Comparison of ENCODE assay signal across 13 cellular contexts in genomic region chr5:131375351-131375750, GRCh38.
DNase-seq lines count a peak whose midpoint lies in the region; ATAC-seq, FAIRE-seq and TF ChIP-seq lines count a peak whose summit lies in the region.
"Had no signal": no experiment of that assay in that cellular context is flagged by ENCODE, and none has a peak within 500 bp of the region (broad histone marks: within the 10 kb centered on the region; RNA-seq: fewer than 3 reads in every experiment).

No MANE protein-coding gene starts in this region.

- no peaks in the 10 kb centered on the region; the same call in 1 of the 2 replicates for H3K9me3 ChIP-seq in K562 (replicated peaks; ENCODE audit: control insufficient read depth, insufficient read depth, low read depth, low read length)
- H3K9me3 ChIP-seq in smooth muscle cell (replicated peaks; ENCODE audit: low read depth): no peaks in the 10 kb centered on the region
- H3K9me3 ChIP-seq: ovary, Peyer's patch, uterus had no signal

- CTCF ChIA-PET in K562 (lab: Yijun Ruan, JAX; ENCODE audit: low intra/inter-chr PET ratio): interaction anchor here (0.7 kb wide), 1 partner anchor 1704 kb away, joined by 5 read pairs; no protein-coding TSS in a partner anchor

- TF ChIP-seq EP300 in K562 (IDR thresholded peaks at IDR 0.05; ENCODE audit: low read length): no peak

- TF ChIP-seq CTCF in K562 (IDR thresholded peaks at IDR 0.05 in 2 of 3, conservative IDR thresholded peaks at IDR 0.05 in 1 of 3; ENCODE audit: insufficient read depth in 2 of 3, low read depth in 1 of 3, low read length in 3 of 3) (no peak), smooth muscle cell (IDR thresholded peaks at IDR 0.05; ENCODE audit: borderline replicate concordance, insufficient read depth, poor library complexity, severe bottlenecking) (no peak)

- TF ChIP-seq RAD21 in K562 (CRISPR knock-in tag; conservative IDR thresholded peaks at IDR 0.05 in 1 of 2, IDR thresholded peaks at IDR 0.05 in 1 of 2): no peak

- peaks cover 7 to 39% of the 10 kb centered on the region in 2 experiments; a peak in 4 of 5 replicates for H3K4me1 ChIP-seq in K562 (replicated peaks in 1 of 2; ENCODE audit: control insufficient read depth in 2 of 2, insufficient read depth in 2 of 2, low read length in 2 of 2)
- H3K4me1 ChIP-seq in smooth muscle cell (ENCODE audit: low read depth): no peaks in the 10 kb centered on the region
- H3K4me1 ChIP-seq: uterus had no signal

- ATAC-seq in HG03442 (IDR thresholded peaks at IDR 0.05; ENCODE audit: unreplicated experiment): peak; percentile 41
- peak; percentile 14; the same call in 1 of the 3 replicates for ATAC-seq in K562
- ATAC-seq: GM23338 had no signal

- peaks cover 23% of the 10 kb centered on the region for H3K36me3 Mint-ChIP-seq in activated naive CD4-positive, alpha-beta T cell treated with anti-CD3 and anti-CD28 coated beads, Interleukin-2, amount 50 U/mL, for 24 hours

- no peaks in the 10 kb centered on the region for H3K27me3 Mint-ChIP-seq in activated naive CD4-positive, alpha-beta T cell treated with anti-CD3 and anti-CD28 coated beads, Interleukin-2, amount 50 U/mL, for 24 hours

- H3K79me2 ChIP-seq in K562 (ENCODE audit: control insufficient read depth, insufficient read depth, low read length) (peaks cover 69% of the 10 kb centered on the region), smooth muscle cell (ENCODE audit: low read depth) (peaks cover 26% of the 10 kb centered on the region)

- in situ Hi-C loops in K562 (cut with MboI): loop anchor here (25.0 kb wide), 1 partner anchor 488 kb away; no protein-coding TSS in a partner anchor

- H4K20me1 ChIP-seq in K562 (replicated peaks; ENCODE audit: control insufficient read depth, insufficient read depth, low read length): no peaks in the 10 kb centered on the region
- peaks cover 5% of the 10 kb centered on the region for H4K20me1 ChIP-seq in smooth muscle cell (ENCODE audit: low read depth)

- no peaks in the 10 kb centered on the region for H3K36me3 ChIP-seq in K562 (ENCODE audit: control insufficient read depth, insufficient read depth, low read length)
- no peaks in the 10 kb centered on the region for H3K36me3 ChIP-seq in smooth muscle cell (ENCODE audit: low read depth)
- H3K36me3 ChIP-seq: ovary, Peyer's patch, uterus had no signal

- H3F3A ChIP-seq in smooth muscle cell (ENCODE audit: low read depth): no peaks in the 10 kb centered on the region

- no peak for FAIRE-seq in K562 (lab: Jason Lieb, UNC)

- WGBS in K562 (ENCODE audit: insufficient coverage, low coverage, missing lambda C conversion rate): 46% methylated on average over 2 of the region's 2 CpGs
- 93% methylated on average over 2 of the region's 2 CpGs for WGBS in smooth muscle cell (ENCODE audit: low lambda C conversion rate)

- H3K27ac ChIP-seq in K562 (ENCODE audit: extremely low read depth, low read depth, low read length): peak overlapping the region; percentile 27; the same call in 1 of the 3 replicates
- no peak overlapping the region for H3K27ac ChIP-seq in smooth muscle cell (ENCODE audit: low read depth)
- H3K27ac ChIP-seq: ovary, uterus had no signal

- no TSS peak for BruUV-seq in K562 (replicated peaks; lab: Mats Ljungman, UMichigan)

- H2AFZ ChIP-seq in K562 (ENCODE audit: low read depth, low read length) (no peak overlapping the region), smooth muscle cell (ENCODE audit: low read depth) (no peak overlapping the region)
- H2AFZ ChIP-seq: GM23338 had no signal

- H3K4me3 ChIP-seq in K562 (no peak overlapping the region), smooth muscle cell (no peak overlapping the region)
- H3K4me3 ChIP-seq: GM23338, ovary, Peyer's patch, uterus had no signal

- no peak overlapping the region for H3K9ac ChIP-seq in K562 (ENCODE audit: insufficient read depth in 1 of 2, low read depth in 2 of 2, low read length in 2 of 2)
- H3K9ac ChIP-seq in smooth muscle cell (ENCODE audit: low read depth): no peak overlapping the region

- no peaks in the 10 kb centered on the region for H3K27me3 ChIP-seq in K562 (ENCODE audit: control insufficient read depth in 2 of 2, insufficient read depth in 2 of 2, low read length in 2 of 2)
- no peaks in the 10 kb centered on the region for H3K27me3 ChIP-seq in smooth muscle cell (ENCODE audit: low read depth)
- H3K27me3 ChIP-seq: ovary, Peyer's patch, uterus had no signal

- H3K4me3 Mint-ChIP-seq in activated naive CD4-positive, alpha-beta T cell treated with anti-CD3 and anti-CD28 coated beads, Interleukin-2, amount 50 U/mL, for 24 hours: peak overlapping the region; percentile 31
- H3K4me3 Mint-ChIP-seq: GM23338 had no signal

- POLR2A ChIA-PET in K562 (lab: Yijun Ruan, JAX): no interaction called here

- H3K9me1 ChIP-seq in K562 (ENCODE audit: control insufficient read depth, insufficient read depth, low read length): no peaks in the 10 kb centered on the region

- H3K4me2 ChIP-seq in K562 (ENCODE audit: insufficient read depth, low read length) (no peak overlapping the region), smooth muscle cell (no peak overlapping the region)
- H3K4me2 ChIP-seq: GM23338 had no signal

- DNase-seq in activated naive CD4-positive, alpha-beta T cell (lab: John Stamatoyannopoulos, UW): no peak
- peak in 1 of 4 experiments; percentile 22 for DNase-seq in K562 (ENCODE audit: extremely low read depth in 1 of 4, low spot score in 3 of 4)
- no peak for DNase-seq in T1000 (lab: John Stamatoyannopoulos, UW)
- DNase-seq in smooth muscle cell (lab: John Stamatoyannopoulos, UW; ENCODE audit: unreplicated experiment): no peak
- no peak for DNase-seq in NCI-H2029 (lab: John Stamatoyannopoulos, UW)
- DNase-seq in SW480 (ENCODE audit: low spot score): no peak
- DNase-seq: NCI-H1694 treated with DMSO at 0.1 percent for 48 hours, ovary, Peyer's patch, uterus had no signal

- intact Hi-C loops in K562 (cut with micrococcal nuclease): no loop called here

- no peak for TF ChIP-seq POLR2A in K562 (conservative IDR thresholded peaks at IDR 0.05)

- H3K9me3 Mint-ChIP-seq in activated naive CD4-positive, alpha-beta T cell treated with anti-CD3 and anti-CD28 coated beads, Interleukin-2, amount 50 U/mL, for 24 hours: no peaks in the 10 kb centered on the region
- H3K9me3 Mint-ChIP-seq: GM23338 had no signal

- H3K27ac Mint-ChIP-seq in activated naive CD4-positive, alpha-beta T cell treated with anti-CD3 and anti-CD28 coated beads, Interleukin-2, amount 50 U/mL, for 24 hours: peak overlapping the region; percentile 98
- H3K27ac Mint-ChIP-seq: GM23338 had no signal

- H3K4me1 Mint-ChIP-seq in activated naive CD4-positive, alpha-beta T cell treated with anti-CD3 and anti-CD28 coated beads, Interleukin-2, amount 50 U/mL, for 24 hours: peaks cover 90% of the 10 kb centered on the region

TF ChIP-seq in K562, 482 proteins besides CTCF, POLR2A, EP300 and RAD21:
- TF ChIP-seq, protein P1, sequence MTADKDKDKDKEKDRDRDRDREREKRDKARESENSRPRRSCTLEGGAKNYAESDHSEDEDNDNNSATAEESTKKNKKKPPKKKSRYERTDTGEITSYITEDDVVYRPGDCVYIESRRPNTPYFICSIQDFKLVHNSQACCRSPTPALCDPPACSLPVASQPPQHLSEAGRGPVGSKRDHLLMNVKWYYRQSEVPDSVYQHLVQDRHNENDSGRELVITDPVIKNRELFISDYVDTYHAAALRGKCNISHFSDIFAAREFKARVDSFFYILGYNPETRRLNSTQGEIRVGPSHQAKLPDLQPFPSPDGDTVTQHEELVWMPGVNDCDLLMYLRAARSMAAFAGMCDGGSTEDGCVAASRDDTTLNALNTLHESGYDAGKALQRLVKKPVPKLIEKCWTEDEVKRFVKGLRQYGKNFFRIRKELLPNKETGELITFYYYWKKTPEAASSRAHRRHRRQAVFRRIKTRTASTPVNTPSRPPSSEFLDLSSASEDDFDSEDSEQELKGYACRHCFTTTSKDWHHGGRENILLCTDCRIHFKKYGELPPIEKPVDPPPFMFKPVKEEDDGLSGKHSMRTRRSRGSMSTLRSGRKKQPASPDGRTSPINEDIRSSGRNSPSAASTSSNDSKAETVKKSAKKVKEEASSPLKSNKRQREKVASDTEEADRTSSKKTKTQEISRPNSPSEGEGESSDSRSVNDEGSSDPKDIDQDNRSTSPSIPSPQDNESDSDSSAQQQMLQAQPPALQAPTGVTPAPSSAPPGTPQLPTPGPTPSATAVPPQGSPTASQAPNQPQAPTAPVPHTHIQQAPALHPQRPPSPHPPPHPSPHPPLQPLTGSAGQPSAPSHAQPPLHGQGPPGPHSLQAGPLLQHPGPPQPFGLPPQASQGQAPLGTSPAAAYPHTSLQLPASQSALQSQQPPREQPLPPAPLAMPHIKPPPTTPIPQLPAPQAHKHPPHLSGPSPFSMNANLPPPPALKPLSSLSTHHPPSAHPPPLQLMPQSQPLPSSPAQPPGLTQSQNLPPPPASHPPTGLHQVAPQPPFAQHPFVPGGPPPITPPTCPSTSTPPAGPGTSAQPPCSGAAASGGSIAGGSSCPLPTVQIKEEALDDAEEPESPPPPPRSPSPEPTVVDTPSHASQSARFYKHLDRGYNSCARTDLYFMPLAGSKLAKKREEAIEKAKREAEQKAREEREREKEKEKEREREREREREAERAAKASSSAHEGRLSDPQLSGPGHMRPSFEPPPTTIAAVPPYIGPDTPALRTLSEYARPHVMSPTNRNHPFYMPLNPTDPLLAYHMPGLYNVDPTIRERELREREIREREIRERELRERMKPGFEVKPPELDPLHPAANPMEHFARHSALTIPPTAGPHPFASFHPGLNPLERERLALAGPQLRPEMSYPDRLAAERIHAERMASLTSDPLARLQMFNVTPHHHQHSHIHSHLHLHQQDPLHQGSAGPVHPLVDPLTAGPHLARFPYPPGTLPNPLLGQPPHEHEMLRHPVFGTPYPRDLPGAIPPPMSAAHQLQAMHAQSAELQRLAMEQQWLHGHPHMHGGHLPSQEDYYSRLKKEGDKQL (CRISPR knock-in tag; IDR thresholded peaks at IDR 0.05; ENCODE audit: borderline replicate concordance): no peak
- TF ChIP-seq SAFB (IDR thresholded peaks at IDR 0.05; ENCODE audit: borderline replicate concordance, low read depth, low read length) (no peak), ELF2 (CRISPR knock-in tag; IDR thresholded peaks at IDR 0.05) (no peak), SIN3B (IDR thresholded peaks at IDR 0.05; ENCODE audit: low read depth) (no peak), PURB (CRISPR knock-in tag; IDR thresholded peaks at IDR 0.05; ENCODE audit: low read depth) (no peak), MBD2 (IDR thresholded peaks at IDR 0.05; ENCODE audit: borderline replicate concordance, low read depth) (no peak), ARNT (IDR thresholded peaks at IDR 0.05) (no peak), MEF2A (IDR thresholded peaks at IDR 0.05; ENCODE audit: control insufficient read depth, low read depth, low read length) (no peak), ZNF324 (CRISPR knock-in tag; IDR thresholded peaks at IDR 0.05) (no peak), BHLHE40 (IDR thresholded peaks at IDR 0.05; ENCODE audit: low read length) (no peak)
